8 cellular contexts compared by ENCODE assay signal in genomic region chr15:99250494-99251435, GRCh38. TPM values are rescaled to one million over a fixed set of nuclear protein-coding genes. Genes with fewer than 3 reads are reported as not detected.
DNase-seq lines count a peak whose midpoint lies in the region; ATAC-seq and TF ChIP-seq lines count a peak whose summit lies in the region.

No MANE protein-coding gene starts in this region.

- H3K27me3 Mint-ChIP-seq in CD14-positive monocyte (ENCODE audit: low read depth in 3 of 3) = no peaks in the 10 kb centered on the region

- H3K27ac ChIP-seq in duodenal mucosa (ENCODE audit: low read depth, low read length) (peak overlapping the region; percentile 92), right lobe of liver (peak overlapping the region; percentile 73 to 85 (median 82))

- DNase-seq in CD14-positive monocyte (ENCODE audit: low spot score) = peak; percentile 96
- peak; percentile 99 for DNase-seq in NCI-H69 (lab: John Stamatoyannopoulos, UW)
- peak; percentile 88 for DNase-seq in activated CD4-positive, alpha-beta T cell treated with anti-CD3 and anti-CD28 coated beads, Interleukin-2, amount 50 U/mL, for 1 hour
- peak; percentile 98 to 99 (median 99) for DNase-seq in right lobe of liver
- peak; percentile 93 to 95 for DNase-seq in stimulated activated CD4-positive, alpha-beta T cell treated with anti-CD3 and anti-CD28 coated beads, Interleukin-4, amount 100 ng/mL, for 4 hours

- H3K4me3 ChIP-seq in duodenal mucosa (ENCODE audit: low read depth in 1 of 2, low read length in 2 of 2) (peak overlapping the region; percentile 81 to 94), right lobe of liver (peak overlapping the region; percentile 19 to 74 (median 60))

- peak; percentile 90 for ATAC-seq in GM19372 (IDR thresholded peaks at IDR 0.05; ENCODE audit: low read depth, unreplicated experiment)
- ATAC-seq in HG03521 (IDR thresholded peaks at IDR 0.05; ENCODE audit: unreplicated experiment) = peak; percentile 94
- peak; percentile 86 to 93 (median 90) for ATAC-seq in right lobe of liver

- H3K27ac Mint-ChIP-seq in CD14-positive monocyte = peak overlapping the region; percentile 85 to 95 (median 90)

- H3K27me3 ChIP-seq in duodenal mucosa (ENCODE audit: control insufficient read depth in 1 of 2, insufficient read depth in 2 of 2, low read length in 2 of 2) (no peaks in the 10 kb centered on the region), right lobe of liver (no peaks in the 10 kb centered on the region)

- H3K9ac ChIP-seq in duodenal mucosa (ENCODE audit: low read depth in 1 of 2, low read length in 2 of 2) = peak overlapping the region; percentile 71 to 97

- H3K4me3 Mint-ChIP-seq in CD14-positive monocyte = peak overlapping the region; percentile 87 to 92

- peaks cover 27% of the 10 kb centered on the region for H3K4me1 Mint-ChIP-seq in CD14-positive monocyte

- intact Hi-C loops in CD14-positive monocyte (cut with micrococcal nuclease) = loop anchor here (10.0 kb wide), 3 partner anchors 314 to 674 kb away; partner anchors contain the start of genes LYSMD4 (in 1 of the 2) and MEF2A (in 1 of the 2)
- intact Hi-C loops in right lobe of liver (cut with DNase I) = no loop called here

- TF ChIP-seq CTCF in CD14-positive monocyte (IDR thresholded peaks at IDR 0.05) = no peak
- no peak for TF ChIP-seq CTCF in right lobe of liver (IDR thresholded peaks at IDR 0.05)

- H3K4me1 ChIP-seq in duodenal mucosa (ENCODE audit: control insufficient read depth in 1 of 2, insufficient read depth in 2 of 2, low read length in 2 of 2) = peaks cover 28 to 29% of the 10 kb centered on the region in 2 donors
- peaks cover 0 to 50% (median 6%) of the 10 kb centered on the region in 4 donors for H3K4me1 ChIP-seq in right lobe of liver

- H3K36me3 ChIP-seq in duodenal mucosa (ENCODE audit: control insufficient read depth in 1 of 2, insufficient read depth in 2 of 2, low read length in 2 of 2) (no peaks in the 10 kb centered on the region), right lobe of liver (no peaks in the 10 kb centered on the region)

- H3K9me3 ChIP-seq in duodenal mucosa (ENCODE audit: control insufficient read depth in 1 of 2, low read length in 2 of 2) (no peaks in the 10 kb centered on the region), right lobe of liver (no peaks in the 10 kb centered on the region)

- TF ChIP-seq POLR2A in right lobe of liver (IDR thresholded peaks at IDR 0.05) = peak; percentile 68

- peaks cover 0 to 1% of the 10 kb centered on the region in 2 donors for H3K36me3 Mint-ChIP-seq in CD14-positive monocyte

- WGBS in right lobe of liver (ENCODE audit: insufficient coverage, low coverage, low lambda C conversion rate, missing lambda C conversion rate) = 3% methylated on average over 34 of the region's 51 CpGs

- H3K9me3 Mint-ChIP-seq in CD14-positive monocyte = peaks cover 0 to 5% (median 0%) of the 10 kb centered on the region in 7 donors

RNA-seq across cellular contexts. Expression of gene LRRC28, which starts 0.5 kb away (rescaled TPM):
- polyA plus RNA-seq in CD14-positive monocyte = 10 to 100 TPM; 19.8 to 25.3 TPM
- total RNA-seq in right lobe of liver = 10 to 100 TPM; 21.8 to 70.1 (median 31.9) TPM

RNA-seq across cellular contexts. Expression of gene TTC23, which starts 1.4 kb away (rescaled TPM):
- polyA plus RNA-seq in CD14-positive monocyte = under 1 TPM in 1 of 2 donors, not detected in 1; 0.51 TPM
- total RNA-seq in right lobe of liver = 10 to 100 TPM in 3 of 6 experiments, 1 to 10 TPM in 3; 6.1 to 18.4 (median 9.1) TPM

Comparison
In these comparisons a context has a peak if more than half of its experiments do, and no peak if none do; other contexts are left out.
1. Peak in every context shown above with its lines: DNase-seq, ATAC-seq, H3K4me3 ChIP-seq and H3K27ac ChIP-seq.
2. intact Hi-C loops: an anchor here in CD14-positive monocyte (10.0 kb wide); none called in right lobe of liver.